30 cellular contexts compared by ENCODE assay signal in genomic region chr1:195218428-195219212, GRCh38.
"Had no signal": no experiment of that assay in that cellular context is flagged by ENCODE, and none has a peak within 500 bp of the region (broad histone marks: within the 10 kb centered on the region; RNA-seq: fewer than 3 reads in every experiment).

No MANE protein-coding gene starts in this region.

- H3K36me3 Mint-ChIP-seq: activated CD4-positive, alpha-beta memory T cell treated with anti-CD3 and anti-CD28 coated beads for 36 hours; activated naive CD4-positive, alpha-beta T cell treated with anti-CD3 and anti-CD28 coated beads, Interleukin-2, amount 10 ng/mL, durations not matched to agents 7 days and 5 days; activated naive CD8-positive, alpha-beta T cell treated with anti-CD3 and anti-CD28 coated beads for 36 hours had no signal

- H3K4me3 Mint-ChIP-seq: activated CD4-positive, alpha-beta memory T cell treated with anti-CD3 and anti-CD28 coated beads for 36 hours; activated CD4-positive, alpha-beta T cell treated with anti-CD3 and anti-CD28 coated beads, Interleukin-2, amount 10 ng/mL, durations not matched to agents 7 days and 5 days; activated naive CD4-positive, alpha-beta T cell treated with anti-CD3 and anti-CD28 coated beads, Interleukin-2, amount 10 ng/mL, durations not matched to agents 7 days and 5 days; activated naive CD8-positive, alpha-beta T cell treated with anti-CD3 and anti-CD28 coated beads for 36 hours; activated T-cell treated with anti-CD3 and anti-CD28 coated beads, Interleukin-2, amount 50 U/mL, for 4 hours; T-helper 1 cell treated with Interleukin-12 subunit alpha and Interleukin-12 subunit beta and Interleukin-4 antibody, amounts not matched to agents 30 μg/mL and 1 μg/mL, for 36 hours had no signal

- H3K4me1 Mint-ChIP-seq: activated CD4-positive, alpha-beta T cell treated with anti-CD3 and anti-CD28 coated beads, Interleukin-2, amount 10 ng/mL, durations not matched to agents 7 days and 5 days; activated naive CD4-positive, alpha-beta T cell treated with anti-CD3 and anti-CD28 coated beads, Interleukin-2, amount 10 ng/mL, durations not matched to agents 7 days and 5 days; activated naive CD8-positive, alpha-beta T cell treated with anti-CD3 and anti-CD28 coated beads for 36 hours had no signal

- H3K27ac Mint-ChIP-seq: activated CD4-positive, alpha-beta memory T cell treated with anti-CD3 and anti-CD28 coated beads for 36 hours; activated CD4-positive, alpha-beta T cell treated with anti-CD3 and anti-CD28 coated beads, Interleukin-2, amount 10 ng/mL, durations not matched to agents 7 days and 5 days; activated naive CD4-positive, alpha-beta T cell treated with anti-CD3 and anti-CD28 coated beads, Interleukin-2, amount 10 ng/mL, durations not matched to agents 7 days and 5 days; activated naive CD8-positive, alpha-beta T cell treated with anti-CD3 and anti-CD28 coated beads for 36 hours; T-helper 1 cell treated with Interleukin-12 subunit alpha and Interleukin-12 subunit beta and Interleukin-4 antibody, amounts not matched to agents 30 μg/mL and 1 μg/mL, for 36 hours had no signal

- H3K27me3 Mint-ChIP-seq: activated CD4-positive, alpha-beta T cell treated with anti-CD3 and anti-CD28 coated beads, Interleukin-2, amount 10 ng/mL, durations not matched to agents 7 days and 5 days; activated naive CD4-positive, alpha-beta T cell treated with anti-CD3 and anti-CD28 coated beads, Interleukin-2, amount 10 ng/mL, durations not matched to agents 7 days and 5 days; activated naive CD8-positive, alpha-beta T cell treated with anti-CD3 and anti-CD28 coated beads for 36 hours had no signal

- H3K27me3 ChIP-seq: adrenal gland, SJCRH30 had no signal

- DNase-seq: activated CD4-positive, alpha-beta memory T cell treated with anti-CD3 and anti-CD28 coated beads for 36 hours; activated CD4-positive, alpha-beta T cell treated with anti-CD3 and anti-CD28 coated beads, Interleukin-2, amount 10 ng/mL, durations not matched to agents 7 days and 5 days; activated CD4-positive, CD25-positive, alpha-beta regulatory T cell; activated CD8-positive, alpha-beta memory T cell treated with anti-CD3 and anti-CD28 coated beads for 24 hours; activated gamma-delta T cell treated with Interleukin-2 at 50 U/mL for 16 hours; activated naive CD4-positive, alpha-beta T cell treated with anti-CD3 and anti-CD28 coated beads, Interleukin-2, amount 10 ng/mL, durations not matched to agents 7 days and 5 days; activated naive CD8-positive, alpha-beta T cell treated with anti-CD3 and anti-CD28 coated beads for 36 hours; activated T-cell treated with anti-CD3 and anti-CD28 coated beads, Interleukin-2, amount 50 U/mL, for 4 hours; adrenal gland; anterior cingulate cortex; caudate nucleus; Kasumi-1; KBM-7; NCI-H1048; NCI-H146; NCI-H187 treated with DMSO at 0.1 percent for 48 hours; NCI-H345; NCI-H510A; NCI-H526 treated with DMSO at 0.1 percent for 48 hours; NCI-H82; NK-92 treated with Interleukin-12 subunit alpha and Interleukin-12 subunit beta, amount 100 ng/mL, for 24 hours; OCI-M1; RPMI8226; SJCRH30; SW 1271 had no signal

- H3K9me3 Mint-ChIP-seq: T-helper 1 cell treated with Interleukin-12 subunit alpha and Interleukin-12 subunit beta and Interleukin-4 antibody, amounts not matched to agents 30 μg/mL and 1 μg/mL, for 36 hours had no signal

- H3K36me3 ChIP-seq: adrenal gland, SJCRH30 had no signal

- H3K4me3 ChIP-seq: adrenal gland, SJCRH30 had no signal

- H3K4me1 ChIP-seq: adrenal gland, SJCRH30 had no signal

- ATAC-seq: activated T-cell treated with anti-CD3 and anti-CD28 coated beads, Interleukin-2, amount 50 U/mL, for 4 hours; Panc1; Right ventricle myocardium inferior; SK-N-SH treated with all-trans-retinoic acid at 6 μM for 48 hours had no signal

- H3K27ac ChIP-seq: adrenal gland, SJCRH30, VCaP had no signal

- H3K9me3 ChIP-seq: adrenal gland, SJCRH30 had no signal
